ENCODE assay signal across 27 cellular contexts in the genomic region with DNA sequence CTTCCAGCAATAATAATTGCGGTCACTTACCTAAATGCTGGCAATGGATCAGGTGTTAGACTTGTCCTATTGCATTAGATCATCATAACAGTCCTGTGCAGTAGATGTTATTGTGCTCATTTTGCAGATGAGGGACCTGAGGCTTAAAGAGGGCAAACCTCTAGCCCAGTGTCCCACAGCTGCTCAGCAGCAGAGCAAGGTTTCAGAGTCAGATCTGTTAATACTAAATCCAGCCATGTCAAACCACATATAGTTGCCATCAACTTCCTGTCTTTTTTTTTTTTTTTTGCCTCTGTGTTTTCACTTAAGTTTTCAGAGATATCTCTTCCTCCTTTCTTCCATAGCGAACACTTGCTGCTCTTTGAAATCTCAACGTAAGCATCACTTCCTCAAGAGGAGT. TPM values are rescaled to one million over a fixed set of nuclear protein-coding genes. Genes with fewer than 3 reads are reported as not detected.
DNase-seq lines count a peak whose midpoint lies in the region; ATAC-seq and TF ChIP-seq lines count a peak whose summit lies in the region.
"Had no signal": no experiment of that assay in that cellular context is flagged by ENCODE, and none has a peak within 500 bp of the region (broad histone marks: within the 10 kb centered on the region; RNA-seq: fewer than 3 reads in every experiment).

No MANE protein-coding gene starts in this region.

- no peaks in the 10 kb centered on the region for H3K27me3 ChIP-seq in DND-41 (ENCODE audit: insufficient read depth, low read length, poor library complexity)
- peaks cover 3% of the 10 kb centered on the region for H3K27me3 ChIP-seq in CD8-positive, alpha-beta T cell (ENCODE audit: insufficient read depth, low read length)

- TF ChIP-seq CTCF in DND-41 (IDR thresholded peaks at IDR 0.05; ENCODE audit: borderline replicate concordance, extremely low read depth, low read length, poor library complexity, severe bottlenecking), result no peak
- no peak for TF ChIP-seq CTCF in CD8-positive, alpha-beta T cell (IDR thresholded peaks at IDR 0.05)

- no peaks in the 10 kb centered on the region for H3K4me1 Mint-ChIP-seq in CD8-positive, alpha-beta T cell (ENCODE audit: low read depth)

- POLR2A ChIA-PET in CD8-positive, alpha-beta T cell (lab: Charles Lee), result no interaction called here

- no peaks in the 10 kb centered on the region for H4K20me1 ChIP-seq in DND-41 (ENCODE audit: insufficient read depth, low read length)

- no peaks in the 10 kb centered on the region for H3K36me3 ChIP-seq in DND-41 (ENCODE audit: insufficient read depth, low read length)
- no peaks in the 10 kb centered on the region for H3K36me3 ChIP-seq in CD8-positive, alpha-beta T cell (ENCODE audit: insufficient read depth, low read length)
- H3K36me3 ChIP-seq: esophagus squamous epithelium, heart right ventricle had no signal

- no peak overlapping the region for H3K4me3 Mint-ChIP-seq in CD8-positive, alpha-beta T cell
- H3K4me3 Mint-ChIP-seq: stimulated activated naive CD8-positive, alpha-beta T cell treated with anti-CD3 and anti-CD28 coated beads, Interleukin-15, Interleukin-2, amounts not matched to agents 100 ng/mL and 50 ng/mL, for 24 hours had no signal

- H3K4me2 ChIP-seq in DND-41 (ENCODE audit: insufficient read depth, low read length), result no peak overlapping the region
- H3K4me2 ChIP-seq: A549, KMS-11 had no signal

- H3K4me1 ChIP-seq in DND-41 (ENCODE audit: insufficient read depth, low read length), result peaks cover 17% of the 10 kb centered on the region
- H3K4me1 ChIP-seq in CD8-positive, alpha-beta T cell (ENCODE audit: insufficient read depth, low read length), result no peaks in the 10 kb centered on the region
- H3K4me1 ChIP-seq: A549, Caco-2, esophagus squamous epithelium, heart right ventricle had no signal

- CTCF ChIA-PET in CD8-positive, alpha-beta T cell (lab: Charles Lee), result no interaction called here

- H3K27ac Mint-ChIP-seq in CD8-positive, alpha-beta T cell, result no peak overlapping the region
- H3K27ac Mint-ChIP-seq: stimulated activated naive CD8-positive, alpha-beta T cell treated with anti-CD3 and anti-CD28 coated beads, Interleukin-15, Interleukin-2, amounts not matched to agents 100 ng/mL and 50 ng/mL, for 24 hours had no signal

- no peaks in the 10 kb centered on the region for H3K9me3 ChIP-seq in DND-41 (ENCODE audit: insufficient read depth, low read length, severe bottlenecking)
- no peaks in the 10 kb centered on the region for H3K9me3 ChIP-seq in CD8-positive, alpha-beta T cell (ENCODE audit: low read length)
- H3K9me3 ChIP-seq: A549, Caco-2, esophagus squamous epithelium, heart right ventricle had no signal

- no peaks in the 10 kb centered on the region for H3K9me3 Mint-ChIP-seq in CD8-positive, alpha-beta T cell
- H3K9me3 Mint-ChIP-seq: stimulated activated naive CD8-positive, alpha-beta T cell treated with anti-CD3 and anti-CD28 coated beads, Interleukin-15, Interleukin-2, amounts not matched to agents 100 ng/mL and 50 ng/mL, for 24 hours had no signal

- peak overlapping the region; percentile 13; the same call in 1 of the 2 replicates for H3K27ac ChIP-seq in DND-41 (ENCODE audit: low read length)
- no peak overlapping the region for H3K27ac ChIP-seq in CD8-positive, alpha-beta T cell (ENCODE audit: low read depth, low read length)
- H3K27ac ChIP-seq: A549, coronary artery, esophagus squamous epithelium, heart right ventricle, HL-60, KMS-11 had no signal

- intact Hi-C loops in CD8-positive, alpha-beta T cell (cut with DNase I, micrococcal nuclease), result no loop called here

- no peak overlapping the region for H3K4me3 ChIP-seq in DND-41 (ENCODE audit: low read depth in 1 of 2, low read length in 2 of 2)
- no peak overlapping the region for H3K4me3 ChIP-seq in CD8-positive, alpha-beta T cell (ENCODE audit: low read depth, low read length)
- H3K4me3 ChIP-seq: A549, coronary artery, esophagus squamous epithelium, heart right ventricle had no signal

- ATAC-seq in DND-41 (ENCODE audit: insufficient read depth, low read depth) (peak; percentile 83), GM19395 (IDR thresholded peaks at IDR 0.05; ENCODE audit: unreplicated experiment) (peak; percentile 97), HG02763 (IDR thresholded peaks at IDR 0.05; ENCODE audit: unreplicated experiment) (peak; percentile 77), HG03460 (IDR thresholded peaks at IDR 0.05; ENCODE audit: unreplicated experiment) (peak; percentile 96)
- ATAC-seq in CD8-positive, alpha-beta T cell, result no peak
- ATAC-seq: A549, heart right ventricle, PC-3 had no signal

- no peaks in the 10 kb centered on the region for H3K79me2 ChIP-seq in DND-41 (ENCODE audit: insufficient read depth, low read length)

- H3K36me3 Mint-ChIP-seq in CD8-positive, alpha-beta T cell, result no peaks in the 10 kb centered on the region

- peaks cover 10% of the 10 kb centered on the region for H3K27me3 Mint-ChIP-seq in CD8-positive, alpha-beta T cell (ENCODE audit: low read depth)

- no peak overlapping the region for H3K9ac ChIP-seq in DND-41 (ENCODE audit: low read depth, low read length)
- H3K9ac ChIP-seq: KMS-11 had no signal

- DNase-seq in DND-41 (peak; percentile 15), NCI-H748 treated with DMSO at 0.1 percent for 48 hours (lab: John Stamatoyannopoulos, UW) (no peak), C1 segment of cervical spinal cord (lab: John Stamatoyannopoulos, UW) (no peak), AG08396 (ENCODE audit: low spot score) (no peak)
- DNase-seq in CD8-positive, alpha-beta T cell, result no peak
- DNase-seq: activated CD8-positive, alpha-beta memory T cell treated with anti-CD3 and anti-CD28 coated beads for 24 hours; Caco-2; esophagus squamous epithelium; HCEC 1CT; heart right ventricle; kidney glomerular epithelial cell; midbrain; NCI-H1436; NCI-H446; nucleus accumbens; PC-3 had no signal

- peak overlapping the region; percentile 11; the same call in 1 of the 2 replicates for H2AFZ ChIP-seq in DND-41 (ENCODE audit: low read depth, low read length)

RNA-seq across cellular contexts. Expression of a gene that starts 12.1 kb away (rescaled TPM):
- total RNA-seq in CD8-positive, alpha-beta T cell, result not detected
- total RNA-seq: astrocyte, Caco-2, esophagus squamous epithelium, heart right ventricle, PC-3, skeletal muscle tissue, urinary bladder had no signal
